Comparison of ENCODE assay signal across 8 cellular contexts in genomic region chr10:123154092-123154942, GRCh38. TPM values are rescaled to one million over a fixed set of nuclear protein-coding genes. Genes with fewer than 3 reads are reported as not detected.
DNase-seq lines count a peak whose midpoint lies in the region; ATAC-seq and TF ChIP-seq lines count a peak whose summit lies in the region.

TSS of gene BUB3 (plus strand) at chr10:123154402. CDS start at chr10:123154918, 516 bp downstream.

- ATAC-seq in GM21717 (IDR thresholded peaks at IDR 0.05; ENCODE audit: unreplicated experiment) = peak; percentile 96

- peak; percentile 98 for TF ChIP-seq POLR2A in erythroblast (IDR thresholded peaks at IDR 0.05; ENCODE audit: low read length)

- H3K27ac ChIP-seq in mucosa of rectum (ENCODE audit: low read depth in 2 of 2, low read length in 2 of 2) = peak within 1 kb of the TSS; percentile 88 to 89

- peaks cover 31 to 32% of the 10 kb centered on the region in 2 donors for H3K27me3 ChIP-seq in mucosa of rectum (ENCODE audit: control insufficient read depth in 2 of 2, insufficient read depth in 2 of 2, low read length in 2 of 2)

- in situ Hi-C loops in KBM-7 (cut with MboI; ENCODE audit: low pct_unique_long_range_greater_than_20kb, low sequenced_read_pairs) = no loop called here

- peak within 1 kb of the TSS; percentile 93 to 99 for H3K4me3 ChIP-seq in mucosa of rectum (ENCODE audit: low read length in 2 of 2)

- peak; percentile 98 for DNase-seq in DMS153 treated with DMSO at 0.1 percent for 48 hours (lab: John Stamatoyannopoulos, UW; ENCODE audit: unreplicated experiment)
- DNase-seq in KBM-7 = peak; percentile 100
- DNase-seq in activated T-cell treated with anti-CD3 and anti-CD28 coated beads, Interleukin-2, amount 50 U/mL, for 24 hours = peak; percentile 91
- DNase-seq in erythroblast (lab: John Stamatoyannopoulos, UW) = peak; percentile 99
- peak; percentile 94 for DNase-seq in stimulated activated CD8-positive, alpha-beta memory T cell treated with anti-CD3 and anti-CD28 coated beads, Interleukin-4, amount 100 ng/mL, for 48 hours

- no peaks in the 10 kb centered on the region for H3K9me3 Mint-ChIP-seq in activated T-cell treated with anti-CD3 and anti-CD28 coated beads, Interleukin-2, amount 50 U/mL, for 24 hours

- H3K36me3 ChIP-seq in mucosa of rectum (ENCODE audit: control insufficient read depth in 2 of 2, insufficient read depth in 2 of 2, low read length in 2 of 2) = peaks cover 14 to 19% of the 10 kb centered on the region in 2 donors

- H3K4me1 Mint-ChIP-seq in activated T-cell treated with anti-CD3 and anti-CD28 coated beads, Interleukin-2, amount 50 U/mL, for 24 hours (ENCODE audit: low read depth) = peaks cover 76% of the 10 kb centered on the region

- no peaks in the 10 kb centered on the region for H3K9me3 ChIP-seq in mucosa of rectum (ENCODE audit: control insufficient read depth in 2 of 2, low read length in 2 of 2)

- peaks cover 29% of the 10 kb centered on the region for H3K27me3 Mint-ChIP-seq in activated T-cell treated with anti-CD3 and anti-CD28 coated beads, Interleukin-2, amount 50 U/mL, for 24 hours

- H3K4me3 Mint-ChIP-seq in activated T-cell treated with anti-CD3 and anti-CD28 coated beads, Interleukin-2, amount 50 U/mL, for 24 hours = peak within 1 kb of the TSS; percentile 99

- H3K4me1 ChIP-seq in mucosa of rectum (ENCODE audit: control insufficient read depth in 2 of 2, insufficient read depth in 2 of 2, low read length in 2 of 2) = peaks cover 24 to 30% of the 10 kb centered on the region in 2 donors

- peaks cover 51% of the 10 kb centered on the region for H3K36me3 Mint-ChIP-seq in activated T-cell treated with anti-CD3 and anti-CD28 coated beads, Interleukin-2, amount 50 U/mL, for 24 hours (ENCODE audit: low read depth)

- peak within 1 kb of the TSS; percentile 100 for H3K27ac Mint-ChIP-seq in activated T-cell treated with anti-CD3 and anti-CD28 coated beads, Interleukin-2, amount 50 U/mL, for 24 hours

- peak within 1 kb of the TSS; percentile 88 to 92 for H3K9ac ChIP-seq in mucosa of rectum (ENCODE audit: low read depth in 1 of 2, low read length in 2 of 2)

TF ChIP-seq in PFSK-1, 5 proteins besides CTCF, POLR2A, EP300 and RAD21:
- TF ChIP-seq TAF1 (IDR thresholded peaks at IDR 0.05; ENCODE audit: borderline replicate concordance, insufficient read depth, low read length) (peak; percentile 66; the same call in 1 of the 2 replicates), POLR2AphosphoS5 (IDR thresholded peaks at IDR 0.05; ENCODE audit: low read depth, low read length) (peak; percentile 94), SIN3A (IDR thresholded peaks at IDR 0.05; ENCODE audit: borderline replicate concordance, insufficient read depth, low read length) (no peak)

RNA-seq across cellular contexts. Expression of gene BUB3, which starts in this region (rescaled TPM):
- polyA plus RNA-seq in PFSK-1 (2012; ENCODE audit: insufficient read length, low read depth) = 102 TPM

Comparison
In these comparisons a context has a peak if more than half of its experiments do, and no peak if none do; other contexts are left out.
1. Peak in every context shown above with its lines: DNase-seq, ATAC-seq, H3K4me3 ChIP-seq and H3K27ac ChIP-seq.